In genomic region chr6:56690519-56691200, GRCh38 we compare ENCODE assay signal across 1 cellular context.
TF ChIP-seq lines count a peak whose summit lies in the region.

No MANE protein-coding gene starts in this region.

TF ChIP-seq in GM23338, 12 proteins besides CTCF, POLR2A, EP300 and RAD21 (continued from another document):
- no peak for TF ChIP-seq EZH2 (IDR thresholded peaks at IDR 0.05; ENCODE audit: low read depth, unreplicated experiment)
- TF ChIP-seq REST (IDR thresholded peaks at IDR 0.05; ENCODE audit: unreplicated experiment), result no peak
- no peak for TF ChIP-seq ZNF114 (CRISPR knock-in tag; IDR thresholded peaks at IDR 0.05)
- TF ChIP-seq JUNB (IDR thresholded peaks at IDR 0.05; ENCODE audit: unreplicated experiment), result no peak
- no peak for TF ChIP-seq POLR2AphosphoS5 (IDR thresholded peaks at IDR 0.05; ENCODE audit: low read depth)
- no peak for TF ChIP-seq EZH2phosphoT487 (IDR thresholded peaks at IDR 0.05; ENCODE audit: unreplicated experiment)
- TF ChIP-seq CREB1 (CRISPR knock-in tag; IDR thresholded peaks at IDR 0.05; ENCODE audit: low read depth), result no peak
- TF ChIP-seq NANOG (IDR thresholded peaks at IDR 0.05; ENCODE audit: borderline replicate concordance), result no peak
TF ChIP-seq in GM23338: peak in this region for 0.
